Comparison of ENCODE assay signal across 1 cellular context in the genomic region with DNA sequence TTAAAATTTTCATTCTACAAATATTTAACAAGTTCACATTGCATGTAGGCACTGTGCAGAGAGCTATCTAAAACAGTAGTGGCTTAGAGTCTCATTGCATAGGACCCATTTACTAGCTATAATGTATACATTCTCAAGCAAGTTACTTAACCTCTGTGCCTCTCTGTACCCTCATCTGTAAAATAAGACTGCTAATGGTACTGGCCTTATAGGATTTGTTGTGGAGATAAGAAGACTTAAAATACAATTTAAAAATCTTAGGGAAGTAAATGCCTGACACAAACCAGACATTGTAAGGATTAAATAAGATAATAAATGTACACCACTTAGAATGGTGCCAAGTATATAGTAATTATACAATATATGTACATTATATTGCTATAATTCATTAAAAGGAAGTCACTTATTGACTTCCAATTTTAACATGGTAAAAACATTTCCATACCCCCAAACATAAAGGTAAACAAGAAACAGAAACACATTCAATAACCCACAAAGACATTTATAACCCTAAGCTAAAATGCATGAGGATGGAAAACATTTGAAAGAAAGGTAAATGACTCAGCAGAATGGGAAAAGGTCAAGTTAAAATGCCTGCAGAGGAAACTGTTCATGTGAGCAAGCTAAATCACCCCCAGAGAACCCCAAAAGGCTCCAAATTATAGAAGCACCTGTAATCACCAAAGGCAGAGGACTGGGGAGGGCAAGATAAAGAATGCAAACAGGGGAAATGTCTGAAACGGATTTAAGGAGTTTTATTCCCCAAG.
TF ChIP-seq lines count a peak whose summit lies in the region.

No MANE protein-coding gene starts in this region.

TF ChIP-seq in HepG2, 621 proteins besides CTCF, POLR2A, EP300 and RAD21 (continued from another document):
- TF ChIP-seq ZFP82 (CRISPR knock-in tag; IDR thresholded peaks at IDR 0.05; ENCODE audit: borderline replicate concordance) (no peak), CEBPG (CRISPR knock-in tag; IDR thresholded peaks at IDR 0.05) (no peak), REXO4 (CRISPR knock-in tag; IDR thresholded peaks at IDR 0.05; ENCODE audit: borderline replicate concordance) (no peak), HMGXB4 (CRISPR knock-in tag; IDR thresholded peaks at IDR 0.05; ENCODE audit: borderline replicate concordance in 1 of 2, low read depth in 1 of 2) (no peak), CEBPZ (IDR thresholded peaks at IDR 0.05; ENCODE audit: low read length) (no peak), ZNF598 (CRISPR knock-in tag; IDR thresholded peaks at IDR 0.05; ENCODE audit: borderline replicate concordance) (no peak), NFE2L2 (IDR thresholded peaks at IDR 0.05; ENCODE audit: low read length) (peak; percentile 61; the same call in 1 of the 2 replicates), NFIC (IDR thresholded peaks at IDR 0.05; ENCODE audit: low read length) (no peak), MAFF (IDR thresholded peaks at IDR 0.05; ENCODE audit: low read depth, low read length) (0 out of 2 replicates have a peak, but pooled peaks have one; percentile 12), ZNF720 (CRISPR knock-in tag; IDR thresholded peaks at IDR 0.05) (no peak)
- TF ChIP-seq, protein P1, sequence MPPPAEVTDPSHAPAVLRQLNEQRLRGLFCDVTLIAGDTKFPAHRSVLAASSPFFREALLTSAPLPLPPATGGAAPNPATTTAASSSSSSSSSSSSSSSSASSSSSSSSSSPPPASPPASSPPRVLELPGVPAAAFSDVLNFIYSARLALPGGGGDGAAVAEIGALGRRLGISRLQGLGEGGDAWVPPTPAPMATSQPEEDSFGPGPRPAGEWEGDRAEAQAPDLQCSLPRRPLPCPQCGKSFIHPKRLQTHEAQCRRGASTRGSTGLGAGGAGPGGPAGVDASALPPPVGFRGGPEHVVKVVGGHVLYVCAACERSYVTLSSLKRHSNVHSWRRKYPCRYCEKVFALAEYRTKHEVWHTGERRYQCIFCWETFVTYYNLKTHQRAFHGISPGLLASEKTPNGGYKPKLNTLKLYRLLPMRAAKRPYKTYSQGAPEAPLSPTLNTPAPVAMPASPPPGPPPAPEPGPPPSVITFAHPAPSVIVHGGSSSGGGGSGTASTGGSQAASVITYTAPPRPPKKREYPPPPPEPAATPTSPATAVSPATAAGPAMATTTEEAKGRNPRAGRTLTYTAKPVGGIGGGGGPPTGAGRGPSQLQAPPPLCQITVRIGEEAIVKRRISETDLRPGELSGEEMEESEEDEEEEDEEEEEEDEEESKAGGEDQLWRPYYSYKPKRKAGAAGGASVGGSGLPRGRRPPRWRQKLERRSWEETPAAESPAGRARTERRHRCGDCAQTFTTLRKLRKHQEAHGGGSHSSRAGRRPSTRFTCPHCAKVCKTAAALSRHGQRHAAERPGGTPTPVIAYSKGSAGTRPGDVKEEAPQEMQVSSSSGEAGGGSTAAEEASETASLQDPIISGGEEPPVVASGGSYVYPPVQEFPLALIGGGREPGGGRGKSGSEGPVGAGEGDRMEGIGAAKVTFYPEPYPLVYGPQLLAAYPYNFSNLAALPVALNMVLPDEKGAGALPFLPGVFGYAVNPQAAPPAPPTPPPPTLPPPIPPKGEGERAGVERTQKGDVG (CRISPR knock-in tag; IDR thresholded peaks at IDR 0.05; ENCODE audit: borderline replicate concordance) = no peak
- TF ChIP-seq, protein P2, sequence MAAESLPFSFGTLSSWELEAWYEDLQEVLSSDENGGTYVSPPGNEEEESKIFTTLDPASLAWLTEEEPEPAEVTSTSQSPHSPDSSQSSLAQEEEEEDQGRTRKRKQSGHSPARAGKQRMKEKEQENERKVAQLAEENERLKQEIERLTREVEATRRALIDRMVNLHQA (CRISPR knock-in tag; IDR thresholded peaks at IDR 0.05) = no peak
